Comparison of ENCODE assay signal across 12 cellular contexts in genomic region chr2:219418570-219419189, GRCh38. TPM values are rescaled to one million over a fixed set of nuclear protein-coding genes. Genes with fewer than 3 reads are reported as not detected.
DNase-seq lines count a peak whose midpoint lies in the region; TF ChIP-seq lines count a peak whose summit lies in the region.
"Had no signal": no experiment of that assay in that cellular context is flagged by ENCODE, and none has a peak within 500 bp of the region (broad histone marks: within the 10 kb centered on the region; RNA-seq: fewer than 3 reads in every experiment).

No MANE protein-coding gene starts in this region.

- no peak overlapping the region for H4K8ac ChIP-seq in mesendoderm (ENCODE audit: low read depth, low read length)

- no peak overlapping the region for H2BK5ac ChIP-seq in mesendoderm (ENCODE audit: low read length)

- H3K9ac ChIP-seq in mesendoderm (ENCODE audit: low read length): peak overlapping the region; percentile 34

- H3K27ac ChIP-seq in Peyer's patch: peak overlapping the region in 2 of 4 donors; percentile 40 to 90
- peak overlapping the region; percentile 66 to 80 for H3K27ac ChIP-seq in esophagus (ENCODE audit: low read depth in 2 of 2, low read length in 1 of 2)
- H3K27ac ChIP-seq in mesendoderm (ENCODE audit: low read depth, low read length): no peak overlapping the region
- H3K27ac ChIP-seq in stomach: peak overlapping the region in 4 of 5 donors; percentile 69 to 91 (median 83)

- H3K4me3 ChIP-seq in Peyer's patch (peak overlapping the region in 3 of 4 donors; percentile 6 to 51 (median 26)), esophagus (ENCODE audit: low read depth in 1 of 2, low read length in 2 of 2) (peak overlapping the region; percentile 39 to 40), mesendoderm (ENCODE audit: low read length) (no peak overlapping the region), stomach (peak overlapping the region; percentile 41 to 60 (median 51))

- 14 to 15% methylated on average over 58 to 66 of the region's 66 CpGs for WGBS in esophagus, 2 donors
- no CpG with 5 or more reads among the region's 66 CpGs for WGBS in mesendoderm (ENCODE audit: extremely low coverage, insufficient coverage, low lambda C conversion rate)
- WGBS in stomach, 5 donors: 6 to 8% (median 7%) methylated on average over 26 to 66 of the region's 66 CpGs

- no peak for TF ChIP-seq POLR2A in Peyer's patch (IDR thresholded peaks at IDR 0.05)
- no peak for TF ChIP-seq POLR2A in stomach (IDR thresholded peaks at IDR 0.05)

- H3K27me3 ChIP-seq in Peyer's patch (peaks cover 0 to 10% of the 10 kb centered on the region in 2 donors), esophagus (ENCODE audit: control insufficient read depth in 1 of 2, insufficient read depth in 2 of 2, low read length in 2 of 2) (no peaks in the 10 kb centered on the region), mesendoderm (ENCODE audit: insufficient read depth, low read length, poor library complexity) (peaks cover 8% of the 10 kb centered on the region), stomach (peaks cover 0 to 52% (median 36%) of the 10 kb centered on the region in 3 donors)

- peak overlapping the region; percentile 21 for H3K4me2 ChIP-seq in mesendoderm (ENCODE audit: low read length)

- no peak overlapping the region for H3K18ac ChIP-seq in mesendoderm (ENCODE audit: low read length)

- H3K56ac ChIP-seq in mesendoderm (ENCODE audit: low read length): peak overlapping the region; percentile 67

- no peaks in the 10 kb centered on the region for H3K79me1 ChIP-seq in mesendoderm (ENCODE audit: low read length)

- TF ChIP-seq CTCF in Peyer's patch (IDR thresholded peaks at IDR 0.05) (no peak), stomach (IDR thresholded peaks at IDR 0.05) (no peak)

- H3K4me1 ChIP-seq in Peyer's patch (peaks cover 0 to 12% (median 0%) of the 10 kb centered on the region in 4 donors), esophagus (ENCODE audit: control insufficient read depth in 2 of 2, insufficient read depth in 2 of 2, low read length in 1 of 2) (peaks cover 4 to 5% of the 10 kb centered on the region in 2 donors), mesendoderm (ENCODE audit: control insufficient read depth, low read depth, low read length) (no peaks in the 10 kb centered on the region), stomach (peaks cover 8 to 20% (median 14%) of the 10 kb centered on the region in 4 donors)

- H3K23ac ChIP-seq in mesendoderm (ENCODE audit: low read length): no peak overlapping the region

- no peak overlapping the region for H3K4ac ChIP-seq in mesendoderm (ENCODE audit: low read depth, low read length)

- H3K9me3 ChIP-seq in Peyer's patch (no peaks in the 10 kb centered on the region), esophagus (ENCODE audit: control insufficient read depth in 2 of 2, insufficient read depth in 1 of 2, low read depth in 1 of 2, low read length in 1 of 2) (no peaks in the 10 kb centered on the region), stomach (no peaks in the 10 kb centered on the region)

- DNase-seq in Peyer's patch (no peak), mesendoderm (no peak), stomach (no peak), hippocampal formation (lab: John Stamatoyannopoulos, UW) (no peak), inferior parietal cortex (ENCODE audit: extremely low spot score) (no peak), pons (ENCODE audit: low spot score) (no peak), HuH-7 (ENCODE audit: low spot score) (no peak)
- DNase-seq: caudate nucleus, NCI-H226 had no signal

- no peaks in the 10 kb centered on the region for H3K79me2 ChIP-seq in mesendoderm (ENCODE audit: control insufficient read depth, insufficient read depth, low read length)

- TF ChIP-seq EP300 in stomach (IDR thresholded peaks at IDR 0.05): no peak

- H2AK5ac ChIP-seq in mesendoderm (ENCODE audit: low read length): no peak overlapping the region

- intact Hi-C loops in stomach (cut with DNase I; ENCODE audit: low total_unique reads): no loop called here

- H3K36me3 ChIP-seq in Peyer's patch: no peaks in the 10 kb centered on the region
- no peaks in the 10 kb centered on the region for H3K36me3 ChIP-seq in esophagus (ENCODE audit: control insufficient read depth in 2 of 2, insufficient read depth in 2 of 2, low read length in 1 of 2)
- H3K36me3 ChIP-seq in mesendoderm (ENCODE audit: control insufficient read depth, insufficient read depth, low read length): no peaks in the 10 kb centered on the region
- peaks cover 0 to 24% (median 4%) of the 10 kb centered on the region in 4 donors for H3K36me3 ChIP-seq in stomach

- H4K5ac ChIP-seq in mesendoderm (ENCODE audit: low read length): no peak overlapping the region

- no peak overlapping the region for H2BK15ac ChIP-seq in mesendoderm (replicated peaks; ENCODE audit: low read depth)

- H2BK120ac ChIP-seq in mesendoderm (ENCODE audit: low read depth, low read length): no peak overlapping the region

RNA-seq across cellular contexts. Expression of gene DES, which starts 0.5 kb away (rescaled TPM):
- total RNA-seq in Peyer's patch (100 to 1,000 TPM in 2 of 4 donors, 10 to 100 TPM in 2; 82.0 to 574 (median 112) TPM), stomach (1,000 to 10,000 TPM; 1,078 to 5,539 (median 2,913) TPM)
- polyA plus RNA-seq in esophagus (100 to 1,000 TPM; 672 to 686 TPM), stomach (100 to 1,000 TPM; 122 to 803 (median 204) TPM)
- polyA plus RNA-seq in mesendoderm (2013, experiment 1 of 2): 3.5 TPM
- 3.2 TPM for polyA plus RNA-seq in mesendoderm (2013, experiment 2 of 2)
- total RNA-seq: glomerular endothelial cell had no signal
- polyA plus RNA-seq: neural cell had no signal

RNA-seq across cellular contexts. Expression of gene SPEG, which starts 16.0 kb away (rescaled TPM):
- total RNA-seq in Peyer's patch (10 to 100 TPM in 2 of 4 donors, 1 to 10 TPM in 2; 3.2 to 49.5 (median 10.2) TPM), stomach (100 to 1,000 TPM in 1 of 5 donors, 10 to 100 TPM in 3, 1 to 10 TPM in 1; 7.4 to 106 (median 30.4) TPM)
- polyA plus RNA-seq in esophagus (10 to 100 TPM; 22.3 to 37.7 TPM), stomach (10 to 100 TPM in 1 of 3 donors, 1 to 10 TPM in 2; 9.8 to 65.1 (median 9.9) TPM)
- 6.7 TPM for polyA plus RNA-seq in mesendoderm (2013, experiment 1 of 2)
- 6.4 TPM for polyA plus RNA-seq in mesendoderm (2013, experiment 2 of 2)

RNA-seq across cellular contexts. Expression of gene DNPEP, which starts 31.0 kb away (rescaled TPM):
- total RNA-seq in Peyer's patch (100 to 1,000 TPM in 3 of 4 donors, 10 to 100 TPM in 1; 90.8 to 180 (median 177) TPM), stomach (100 to 1,000 TPM in 1 of 5 donors, 10 to 100 TPM in 4; 32.7 to 147 (median 46.4) TPM)
- polyA plus RNA-seq in esophagus (10 to 100 TPM; 46.2 to 49.6 TPM), stomach (100 to 1,000 TPM in 2 of 3 donors, 10 to 100 TPM in 1; 69.2 to 114 (median 105) TPM)
- polyA plus RNA-seq in mesendoderm (2013, experiment 1 of 2): 49.5 TPM
- 50.4 TPM for polyA plus RNA-seq in mesendoderm (2013, experiment 2 of 2)
